Comparison of ENCODE assay signal across 9 cellular contexts in the genomic region with DNA sequence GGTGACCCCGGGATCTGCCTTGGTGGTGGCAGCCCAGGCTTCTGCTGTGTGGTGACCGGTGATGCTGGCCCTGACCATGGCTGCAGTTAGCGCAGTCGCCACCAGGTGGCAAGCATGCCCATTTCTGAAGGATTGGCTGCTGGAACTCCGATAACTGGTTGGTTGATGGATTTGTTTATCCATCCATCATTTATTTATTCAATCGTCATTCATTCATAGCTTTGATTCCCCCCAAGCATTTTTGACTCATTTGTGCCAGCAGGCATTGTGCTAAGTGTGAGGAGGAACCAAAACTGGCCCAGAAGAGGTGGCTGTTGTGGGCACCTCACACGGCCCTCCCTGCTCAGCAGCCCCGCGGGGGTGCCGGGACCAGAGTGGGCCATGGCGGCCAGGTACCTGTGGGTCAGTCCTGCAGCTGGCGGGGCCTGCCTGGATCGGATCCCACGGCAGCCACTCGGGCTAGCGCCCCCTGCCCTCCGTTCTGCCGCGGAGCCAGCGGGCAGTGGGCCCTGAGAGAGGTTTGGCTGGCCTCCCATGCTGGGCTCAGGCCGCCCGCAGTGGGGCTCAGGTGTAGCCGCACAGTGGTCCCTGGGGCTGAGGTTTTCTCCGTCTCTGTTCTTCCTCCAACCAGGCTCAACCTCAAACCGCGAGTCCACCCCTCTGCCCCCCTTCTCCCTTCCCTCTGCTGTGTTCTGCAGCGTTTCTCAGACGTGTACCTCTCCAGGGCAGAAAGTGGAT. TPM values are rescaled to one million over a fixed set of nuclear protein-coding genes. Genes with fewer than 3 reads are reported as not detected.
DNase-seq lines count a peak whose midpoint lies in the region; ATAC-seq and TF ChIP-seq lines count a peak whose summit lies in the region.
"Had no signal": no experiment of that assay in that cellular context is flagged by ENCODE, and none has a peak within 500 bp of the region (broad histone marks: within the 10 kb centered on the region; RNA-seq: fewer than 3 reads in every experiment).

No MANE protein-coding gene starts in this region.

- no peaks in the 10 kb centered on the region for H3K36me3 Mint-ChIP-seq in activated T-helper 1 cell treated with anti-CD3 and anti-CD28 coated beads, Interleukin-12 subunit alpha, Interleukin-12 subunit beta, Interleukin-2, Interleukin-4 antibody, amounts not matched to agents 30 ng/mL and 10 ng/mL and 1 ng/mL, durations not matched to agents 14 hours and 24 hours and 36 hours (ENCODE audit: low read depth)
- no peaks in the 10 kb centered on the region for H3K36me3 Mint-ChIP-seq in neural crest cell (ENCODE audit: low read depth)
- H3K36me3 Mint-ChIP-seq: activated naive CD8-positive, alpha-beta T cell had no signal

- H3K4me3 ChIP-seq in Peyer's patch (peak overlapping the region in 1 of 4 donors; percentile 29), fibroblast of pulmonary artery (replicated peaks; ENCODE audit: low read depth, low read length) (peak overlapping the region; percentile 45)

- no peaks in the 10 kb centered on the region for H3K27me3 ChIP-seq in Peyer's patch

- ATAC-seq in stimulated activated naive CD8-positive, alpha-beta T cell treated with anti-CD3 and anti-CD28 coated beads, Interleukin-15, Interleukin-2, amounts not matched to agents 100 U/mL and 50 U/mL, for 24 hours: peak; percentile 70
- no peak for ATAC-seq in HG03354 (IDR thresholded peaks at IDR 0.05; ENCODE audit: poor library complexity, severe bottlenecking, unreplicated experiment)

- peaks cover 0 to 5% (median 2%) of the 10 kb centered on the region in 4 donors for H3K4me1 ChIP-seq in Peyer's patch

- H3K4me3 Mint-ChIP-seq in activated T-helper 1 cell treated with anti-CD3 and anti-CD28 coated beads, Interleukin-12 subunit alpha, Interleukin-12 subunit beta, Interleukin-2, Interleukin-4 antibody, amounts not matched to agents 30 ng/mL and 10 ng/mL and 1 ng/mL, durations not matched to agents 14 hours and 24 hours and 36 hours: peak overlapping the region; percentile 75
- H3K4me3 Mint-ChIP-seq in neural crest cell: no peak overlapping the region
- H3K4me3 Mint-ChIP-seq: activated naive CD8-positive, alpha-beta T cell had no signal

- peaks cover 9% of the 10 kb centered on the region for H3K4me1 Mint-ChIP-seq in activated T-helper 1 cell treated with anti-CD3 and anti-CD28 coated beads, Interleukin-12 subunit alpha, Interleukin-12 subunit beta, Interleukin-2, Interleukin-4 antibody, amounts not matched to agents 30 ng/mL and 10 ng/mL and 1 ng/mL, durations not matched to agents 14 hours and 24 hours and 36 hours (ENCODE audit: low read depth)
- H3K4me1 Mint-ChIP-seq in neural crest cell: peaks cover 26% of the 10 kb centered on the region

- intact Hi-C loops in activated T-helper 1 cell treated with anti-CD3 and anti-CD28 coated beads, Interleukin-12 subunit alpha, Interleukin-12 subunit beta, Interleukin-2, Interleukin-4 antibody, amounts not matched to agents 30 ng/mL and 10 ng/mL and 1 ng/mL, durations not matched to agents 14 hours and 24 hours and 36 hours (cut with micrococcal nuclease): loop anchor here (1.0 to 2.0 kb wide), 4 partner anchors 29 to 270 kb away; partner anchors contain the start of genes ITGA3 and PDK2

- no peaks in the 10 kb centered on the region for H3K9me3 Mint-ChIP-seq in activated T-helper 1 cell treated with anti-CD3 and anti-CD28 coated beads, Interleukin-12 subunit alpha, Interleukin-12 subunit beta, Interleukin-2, Interleukin-4 antibody, amounts not matched to agents 30 ng/mL and 10 ng/mL and 1 ng/mL, durations not matched to agents 14 hours and 24 hours and 36 hours
- H3K9me3 Mint-ChIP-seq in neural crest cell: no peaks in the 10 kb centered on the region

- TF ChIP-seq CTCF in Peyer's patch (IDR thresholded peaks at IDR 0.05): peak; percentile 90 to 97 (median 94)
- TF ChIP-seq CTCF in fibroblast of pulmonary artery (IDR thresholded peaks at IDR 0.05; ENCODE audit: low read length, missing control alignments): peak; percentile 95
- TF ChIP-seq CTCF in neural crest cell (conservative IDR thresholded peaks at IDR 0.05): peak; percentile 94

- DNase-seq in CMK (ENCODE audit: low read depth) (peak; percentile 8), HS-27A (ENCODE audit: low read depth) (peak; percentile 78), Peyer's patch (peak; percentile 73 to 92 (median 92)), fibroblast of pulmonary artery (ENCODE audit: low read depth) (peak; percentile 88), neural crest cell (ENCODE audit: low read depth, low spot score) (peak; percentile 96)
- peak; percentile 61 for DNase-seq in activated T-helper 1 cell treated with anti-CD3 and anti-CD28 coated beads, Interleukin-12 subunit alpha, Interleukin-12 subunit beta, Interleukin-2, Interleukin-4 antibody, amounts not matched to agents 30 ng/mL and 10 ng/mL and 1 ng/mL, durations not matched to agents 14 hours and 24 hours and 36 hours (ENCODE audit: low spot score)
- DNase-seq in stimulated activated naive CD8-positive, alpha-beta T cell treated with anti-CD3 and anti-CD28 coated beads, Interleukin-15, Interleukin-2, amounts not matched to agents 100 U/mL and 50 U/mL, for 24 hours: peak; percentile 86

- H3K36me3 ChIP-seq in Peyer's patch: no peaks in the 10 kb centered on the region

- no peak overlapping the region for H3K27ac Mint-ChIP-seq in activated T-helper 1 cell treated with anti-CD3 and anti-CD28 coated beads, Interleukin-12 subunit alpha, Interleukin-12 subunit beta, Interleukin-2, Interleukin-4 antibody, amounts not matched to agents 30 ng/mL and 10 ng/mL and 1 ng/mL, durations not matched to agents 14 hours and 24 hours and 36 hours
- H3K27ac Mint-ChIP-seq in neural crest cell (ENCODE audit: unreplicated experiment): peak overlapping the region; percentile 43
- H3K27ac Mint-ChIP-seq: activated naive CD8-positive, alpha-beta T cell had no signal

- peaks cover 9% of the 10 kb centered on the region for H3K27me3 Mint-ChIP-seq in activated T-helper 1 cell treated with anti-CD3 and anti-CD28 coated beads, Interleukin-12 subunit alpha, Interleukin-12 subunit beta, Interleukin-2, Interleukin-4 antibody, amounts not matched to agents 30 ng/mL and 10 ng/mL and 1 ng/mL, durations not matched to agents 14 hours and 24 hours and 36 hours (ENCODE audit: insufficient read depth)
- H3K27me3 Mint-ChIP-seq in neural crest cell (ENCODE audit: low read depth): peaks cover 20% of the 10 kb centered on the region

- no peaks in the 10 kb centered on the region for H3K9me3 ChIP-seq in Peyer's patch

- H3K27ac ChIP-seq in Peyer's patch: peak overlapping the region in 2 of 4 donors; percentile 30 to 33

- TF ChIP-seq POLR2A in Peyer's patch (IDR thresholded peaks at IDR 0.05): no peak

RNA-seq across cellular contexts. Expression of gene ITGA3, which starts 28.8 kb away (rescaled TPM):
- 100 to 1,000 TPM in 3 of 4 donors, 10 to 100 TPM in 1; 71.0 to 285 (median 247) TPM for total RNA-seq in Peyer's patch
- 18.0 and 20.6 TPM in 2 replicates for total RNA-seq in activated T-helper 1 cell treated with anti-CD3 and anti-CD28 coated beads, Interleukin-12 subunit alpha, Interleukin-12 subunit beta, Interleukin-2, Interleukin-4 antibody, amounts not matched to agents 30 ng/mL and 10 ng/mL and 1 ng/mL, durations not matched to agents 14 hours and 24 hours and 36 hours
- total RNA-seq in neural crest cell: 4.5 and 4.8 TPM in 2 replicates

RNA-seq across cellular contexts. Expression of gene DLX3, which starts 32.0 kb away (rescaled TPM):
- total RNA-seq in Peyer's patch: not detected
- not detected in 2 replicates for total RNA-seq in activated T-helper 1 cell treated with anti-CD3 and anti-CD28 coated beads, Interleukin-12 subunit alpha, Interleukin-12 subunit beta, Interleukin-2, Interleukin-4 antibody, amounts not matched to agents 30 ng/mL and 10 ng/mL and 1 ng/mL, durations not matched to agents 14 hours and 24 hours and 36 hours
- 0.41 and 1.0 TPM in 2 replicates for total RNA-seq in neural crest cell

RNA-seq across cellular contexts. Expression of gene DLX4, which starts 58.1 kb away (rescaled TPM):
- total RNA-seq in Peyer's patch (not detected), neural crest cell (0.49 and 0.61 TPM in 2 replicates)
- 0.20 TPM in 1 of 2 replicates, not detected in the other for total RNA-seq in activated T-helper 1 cell treated with anti-CD3 and anti-CD28 coated beads, Interleukin-12 subunit alpha, Interleukin-12 subunit beta, Interleukin-2, Interleukin-4 antibody, amounts not matched to agents 30 ng/mL and 10 ng/mL and 1 ng/mL, durations not matched to agents 14 hours and 24 hours and 36 hours

Comparison
In these comparisons a context has a peak if more than half of its experiments do, and no peak if none do; other contexts are left out.
1. DNase-seq: peak in every context shown above with its lines; median percentile 96 in neural crest cell; 92 in Peyer's patch; 88 in fibroblast of pulmonary artery; 86 in stimulated activated naive CD8-positive, alpha-beta T cell treated with anti-CD3 and anti-CD28 coated beads, Interleukin-15, Interleukin-2, amounts not matched to agents 100 U/mL and 50 U/mL, for 24 hours; 78 in HS-27A; 61 in activated T-helper 1 cell treated with anti-CD3 and anti-CD28 coated beads, Interleukin-12 subunit alpha, Interleukin-12 subunit beta, Interleukin-2, Interleukin-4 antibody, amounts not matched to agents 30 ng/mL and 10 ng/mL and 1 ng/mL, durations not matched to agents 14 hours and 24 hours and 36 hours; 8 in CMK.